Comparison of ENCODE assay signal across 8 cellular contexts in genomic region chr3:63351159-63352007, GRCh38.
DNase-seq lines count a peak whose midpoint lies in the region; ATAC-seq, FAIRE-seq and TF ChIP-seq lines count a peak whose summit lies in the region.

No MANE protein-coding gene starts in this region.

- ATAC-seq in GM19463 (IDR thresholded peaks at IDR 0.05; ENCODE audit: unreplicated experiment) = peak; percentile 68
- ATAC-seq in GM18517 (IDR thresholded peaks at IDR 0.05; ENCODE audit: unreplicated experiment) = no peak

- no peaks in the 10 kb centered on the region for H3K27me3 ChIP-seq in fibroblast of lung (ENCODE audit: control insufficient read depth, insufficient read depth, low read length)
- peaks cover 13% of the 10 kb centered on the region for H3K27me3 ChIP-seq in neutrophil

- peak; percentile 69 for FAIRE-seq in HTR-8/SVneo (lab: Jason Lieb, UNC)

- H3K27ac ChIP-seq in fibroblast of lung (ENCODE audit: insufficient read depth, low read length) = no peak overlapping the region
- H3K27ac ChIP-seq in neutrophil = no peak overlapping the region

- H3K4me2 ChIP-seq in fibroblast of lung (ENCODE audit: extremely low read depth, insufficient read depth, low read length) = no peak overlapping the region

- no peak overlapping the region for H3K9ac ChIP-seq in fibroblast of lung (ENCODE audit: insufficient read depth, low read length)

- DNase-seq in EL (peak; percentile 50), HTR-8/SVneo (ENCODE audit: insufficient read length, low spot score) (peak; percentile 36), RPMI8226 (peak; percentile 51), fibroblast of lung (ENCODE audit: low read depth in 2 of 2) (peak; percentile 59 to 76), NCI-H446 treated with DMSO at 0.1 percent for 48 hours (lab: John Stamatoyannopoulos, UW) (no peak)

- H3K4me1 ChIP-seq in fibroblast of lung (ENCODE audit: control insufficient read depth, extremely low read depth, insufficient read depth, low read length) (no peaks in the 10 kb centered on the region), neutrophil (ENCODE audit: control insufficient read depth in 1 of 2, insufficient read depth in 1 of 2, low read depth in 1 of 2, low read length in 1 of 2) (no peaks in the 10 kb centered on the region)

- H3K9me3 ChIP-seq in fibroblast of lung (ENCODE audit: control insufficient read depth, insufficient read depth, low read depth, low read length) = no peaks in the 10 kb centered on the region
- no peaks in the 10 kb centered on the region for H3K9me3 ChIP-seq in neutrophil

- H3K36me3 ChIP-seq in fibroblast of lung (ENCODE audit: control insufficient read depth, insufficient read depth, low read length) (no peaks in the 10 kb centered on the region), neutrophil (no peaks in the 10 kb centered on the region)

- TF ChIP-seq CTCF in fibroblast of lung (conservative IDR thresholded peaks at IDR 0.05 in 1 of 2, IDR thresholded peaks at IDR 0.05 in 1 of 2; ENCODE audit: low read depth in 1 of 2, low read length in 2 of 2) (peak; percentile 93), neutrophil (IDR thresholded peaks at IDR 0.05) (peak; percentile 50)

- no peaks in the 10 kb centered on the region for H3K79me2 ChIP-seq in fibroblast of lung (ENCODE audit: control insufficient read depth, insufficient read depth, low read length)

- no peak overlapping the region for H2AFZ ChIP-seq in fibroblast of lung (ENCODE audit: low read length)

- no peak overlapping the region for H3K4me3 ChIP-seq in fibroblast of lung (replicated peaks in 1 of 4; ENCODE audit: control extremely low read depth in 1 of 4, insufficient read depth in 1 of 4, low read depth in 3 of 4, low read length in 4 of 4)
- no peak overlapping the region for H3K4me3 ChIP-seq in neutrophil (ENCODE audit: low read depth in 1 of 2, low read length in 1 of 2)

- H4K20me1 ChIP-seq in fibroblast of lung (ENCODE audit: control insufficient read depth, extremely low read depth, insufficient read depth, low read length) = no peaks in the 10 kb centered on the region
